1 cellular context compared by ENCODE assay signal in genomic region chr1:204077979-204078696, GRCh38.
A peak's percentile ranks its signal among the peaks of the same experiment; 100 is the strongest.
TF ChIP-seq lines count a peak whose summit lies in the region.

No MANE protein-coding gene starts in this region.

TF ChIP-seq in WTC11, 78 proteins besides CTCF, POLR2A, EP300 and RAD21 (continued from another document and continues in another):
- TF ChIP-seq, protein P1, sequence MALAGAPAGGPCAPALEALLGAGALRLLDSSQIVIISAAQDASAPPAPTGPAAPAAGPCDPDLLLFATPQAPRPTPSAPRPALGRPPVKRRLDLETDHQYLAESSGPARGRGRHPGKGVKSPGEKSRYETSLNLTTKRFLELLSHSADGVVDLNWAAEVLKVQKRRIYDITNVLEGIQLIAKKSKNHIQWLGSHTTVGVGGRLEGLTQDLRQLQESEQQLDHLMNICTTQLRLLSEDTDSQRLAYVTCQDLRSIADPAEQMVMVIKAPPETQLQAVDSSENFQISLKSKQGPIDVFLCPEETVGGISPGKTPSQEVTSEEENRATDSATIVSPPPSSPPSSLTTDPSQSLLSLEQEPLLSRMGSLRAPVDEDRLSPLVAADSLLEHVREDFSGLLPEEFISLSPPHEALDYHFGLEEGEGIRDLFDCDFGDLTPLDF (CRISPR knock-in tag; IDR thresholded peaks at IDR 0.05), result no peak
- TF ChIP-seq ATF6 (CRISPR knock-in tag; IDR thresholded peaks at IDR 0.05) (no peak), ZNF121 (CRISPR knock-in tag; IDR thresholded peaks at IDR 0.05) (peak; percentile 80), ATF2 (CRISPR knock-in tag; IDR thresholded peaks at IDR 0.05; ENCODE audit: borderline replicate concordance, low read depth) (no peak), SP1 (CRISPR knock-in tag; conservative IDR thresholded peaks at IDR 0.05) (peak; percentile 52; the same call in 1 of the 2 replicates), ZBTB21 (CRISPR knock-in tag; IDR thresholded peaks at IDR 0.05; ENCODE audit: borderline replicate concordance) (0 out of 2 replicates have a peak, but pooled peaks have one; percentile 17), SOX15 (CRISPR knock-in tag; IDR thresholded peaks at IDR 0.05) (no peak), USF1 (CRISPR knock-in tag; IDR thresholded peaks at IDR 0.05) (no peak), TEAD4 (CRISPR knock-in tag; IDR thresholded peaks at IDR 0.05) (no peak), MLX (CRISPR knock-in tag; IDR thresholded peaks at IDR 0.05) (no peak), KAT7 (CRISPR knock-in tag; IDR thresholded peaks at IDR 0.05; ENCODE audit: borderline replicate concordance) (no peak), ETV6 (CRISPR knock-in tag; IDR thresholded peaks at IDR 0.05) (no peak; the same call in 1 of the 2 replicates), ZNF263 (CRISPR knock-in tag; IDR thresholded peaks at IDR 0.05; ENCODE audit: low read depth) (no peak), ZNF532 (CRISPR knock-in tag; IDR thresholded peaks at IDR 0.05; ENCODE audit: borderline replicate concordance) (no peak), ESRRA (CRISPR knock-in tag; IDR thresholded peaks at IDR 0.05; ENCODE audit: borderline replicate concordance) (no peak), GRHL2 (CRISPR knock-in tag; IDR thresholded peaks at IDR 0.05; ENCODE audit: insufficient replicate concordance, severe bottlenecking) (no peak), IRF1 (CRISPR knock-in tag; IDR thresholded peaks at IDR 0.05) (no peak), TEAD1 (CRISPR knock-in tag; IDR thresholded peaks at IDR 0.05) (no peak; the same call in none of the 2 replicates), ERG (CRISPR knock-in tag; IDR thresholded peaks at IDR 0.05) (no peak), NFATC4 (CRISPR knock-in tag; IDR thresholded peaks at IDR 0.05) (no peak), CREB1 (CRISPR knock-in tag; IDR thresholded peaks at IDR 0.05) (no peak), EMX1 (CRISPR knock-in tag; IDR thresholded peaks at IDR 0.05) (no peak), HMGA2 (CRISPR knock-in tag; IDR thresholded peaks at IDR 0.05) (no peak), GABPB1 (CRISPR knock-in tag; IDR thresholded peaks at IDR 0.05) (no peak), ZNF232 (CRISPR knock-in tag; IDR thresholded peaks at IDR 0.05) (no peak), SMAD3 (CRISPR knock-in tag; IDR thresholded peaks at IDR 0.05; ENCODE audit: borderline replicate concordance) (no peak), JAZF1 (CRISPR knock-in tag; IDR thresholded peaks at IDR 0.05) (no peak), ZNF396 (CRISPR knock-in tag; IDR thresholded peaks at IDR 0.05; ENCODE audit: borderline replicate concordance) (no peak), MYBL2 (CRISPR knock-in tag; IDR thresholded peaks at IDR 0.05) (peak; percentile 58; the same call in 1 of the 2 replicates), ZNF423 (CRISPR knock-in tag; IDR thresholded peaks at IDR 0.05) (peak; percentile 39; the same call in 1 of the 2 replicates)
- TF ChIP-seq, protein P2, sequence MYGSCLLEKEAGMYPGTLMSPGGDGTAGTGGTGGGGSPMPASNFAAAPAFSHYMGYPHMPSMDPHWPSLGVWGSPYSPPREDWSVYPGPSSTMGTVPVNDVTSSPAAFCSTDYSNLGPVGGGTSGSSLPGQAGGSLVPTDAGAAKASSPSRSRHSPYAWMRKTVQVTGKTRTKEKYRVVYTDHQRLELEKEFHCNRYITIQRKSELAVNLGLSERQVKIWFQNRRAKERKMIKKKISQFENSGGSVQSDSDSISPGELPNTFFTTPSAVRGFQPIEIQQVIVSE (CRISPR knock-in tag; IDR thresholded peaks at IDR 0.05; ENCODE audit: borderline replicate concordance), result no peak
- TF ChIP-seq, protein P3, sequence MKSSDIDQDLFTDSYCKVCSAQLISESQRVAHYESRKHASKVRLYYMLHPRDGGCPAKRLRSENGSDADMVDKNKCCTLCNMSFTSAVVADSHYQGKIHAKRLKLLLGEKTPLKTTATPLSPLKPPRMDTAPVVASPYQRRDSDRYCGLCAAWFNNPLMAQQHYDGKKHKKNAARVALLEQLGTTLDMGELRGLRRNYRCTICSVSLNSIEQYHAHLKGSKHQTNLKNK (CRISPR knock-in tag; IDR thresholded peaks at IDR 0.05), result no peak
- TF ChIP-seq, protein P4, sequence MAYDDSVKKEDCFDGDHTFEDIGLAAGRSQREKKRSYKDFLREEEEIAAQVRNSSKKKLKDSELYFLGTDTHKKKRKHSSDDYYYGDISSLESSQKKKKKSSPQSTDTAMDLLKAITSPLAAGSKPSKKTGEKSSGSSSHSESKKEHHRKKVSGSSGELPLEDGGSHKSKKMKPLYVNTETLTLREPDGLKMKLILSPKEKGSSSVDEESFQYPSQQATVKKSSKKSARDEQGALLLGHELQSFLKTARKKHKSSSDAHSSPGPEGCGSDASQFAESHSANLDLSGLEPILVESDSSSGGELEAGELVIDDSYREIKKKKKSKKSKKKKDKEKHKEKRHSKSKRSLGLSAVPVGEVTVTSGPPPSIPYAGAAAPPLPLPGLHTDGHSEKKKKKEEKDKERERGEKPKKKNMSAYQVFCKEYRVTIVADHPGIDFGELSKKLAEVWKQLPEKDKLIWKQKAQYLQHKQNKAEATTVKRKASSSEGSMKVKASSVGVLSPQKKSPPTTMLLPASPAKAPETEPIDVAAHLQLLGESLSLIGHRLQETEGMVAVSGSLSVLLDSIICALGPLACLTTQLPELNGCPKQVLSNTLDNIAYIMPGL (CRISPR knock-in tag; IDR thresholded peaks at IDR 0.05), result no peak
- TF ChIP-seq, protein P5, sequence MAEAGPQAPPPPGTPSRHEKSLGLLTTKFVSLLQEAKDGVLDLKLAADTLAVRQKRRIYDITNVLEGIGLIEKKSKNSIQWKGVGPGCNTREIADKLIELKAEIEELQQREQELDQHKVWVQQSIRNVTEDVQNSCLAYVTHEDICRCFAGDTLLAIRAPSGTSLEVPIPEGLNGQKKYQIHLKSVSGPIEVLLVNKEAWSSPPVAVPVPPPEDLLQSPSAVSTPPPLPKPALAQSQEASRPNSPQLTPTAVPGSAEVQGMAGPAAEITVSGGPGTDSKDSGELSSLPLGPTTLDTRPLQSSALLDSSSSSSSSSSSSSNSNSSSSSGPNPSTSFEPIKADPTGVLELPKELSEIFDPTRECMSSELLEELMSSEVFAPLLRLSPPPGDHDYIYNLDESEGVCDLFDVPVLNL (CRISPR knock-in tag; IDR thresholded peaks at IDR 0.05; ENCODE audit: borderline replicate concordance, low read depth), result no peak
- TF ChIP-seq, protein P6, sequence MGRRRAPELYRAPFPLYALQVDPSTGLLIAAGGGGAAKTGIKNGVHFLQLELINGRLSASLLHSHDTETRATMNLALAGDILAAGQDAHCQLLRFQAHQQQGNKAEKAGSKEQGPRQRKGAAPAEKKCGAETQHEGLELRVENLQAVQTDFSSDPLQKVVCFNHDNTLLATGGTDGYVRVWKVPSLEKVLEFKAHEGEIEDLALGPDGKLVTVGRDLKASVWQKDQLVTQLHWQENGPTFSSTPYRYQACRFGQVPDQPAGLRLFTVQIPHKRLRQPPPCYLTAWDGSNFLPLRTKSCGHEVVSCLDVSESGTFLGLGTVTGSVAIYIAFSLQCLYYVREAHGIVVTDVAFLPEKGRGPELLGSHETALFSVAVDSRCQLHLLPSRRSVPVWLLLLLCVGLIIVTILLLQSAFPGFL (CRISPR knock-in tag; IDR thresholded peaks at IDR 0.05; ENCODE audit: borderline replicate concordance), result no peak
